19 cellular contexts compared by ENCODE assay signal in genomic region chr11:41392591-41392990, GRCh38.
DNase-seq lines count a peak whose midpoint lies in the region; ATAC-seq, FAIRE-seq and TF ChIP-seq lines count a peak whose summit lies in the region.
"Had no signal": no experiment of that assay in that cellular context is flagged by ENCODE, and none has a peak within 500 bp of the region (broad histone marks: within the 10 kb centered on the region; RNA-seq: fewer than 3 reads in every experiment).

No MANE protein-coding gene starts in this region.

- no peak overlapping the region for H3K18ac ChIP-seq in neuronal stem cell (ENCODE audit: low read length)

- no peaks in the 10 kb centered on the region for H3K79me1 ChIP-seq in neuronal stem cell (ENCODE audit: low read depth, low read length)

- no peak overlapping the region for H3K23ac ChIP-seq in neuronal stem cell (ENCODE audit: low read depth, low read length, poor library complexity)

- peak overlapping the region; percentile 18; the same call in 1 of the 2 replicates for H3K9ac ChIP-seq in HUES48 (ENCODE audit: low read depth, low read length)
- H3K9ac ChIP-seq in endodermal cell (ENCODE audit: extremely low read depth, low read length, poor library complexity, severe bottlenecking): no peak overlapping the region
- H3K9ac ChIP-seq in neuronal stem cell (ENCODE audit: low read depth, low read length, poor library complexity): no peak overlapping the region

- peak overlapping the region; percentile 25 for H2AFZ ChIP-seq in neuronal stem cell (ENCODE audit: low read length)

- H3K4me3 ChIP-seq in HUES48 (ENCODE audit: low read depth, low read length): 0 out of 2 replicates have a peak overlapping the region, but pooled peaks have one; percentile 18
- no peak overlapping the region for H3K4me3 ChIP-seq in endodermal cell (ENCODE audit: low read length)
- H3K4me3 ChIP-seq in neuronal stem cell (ENCODE audit: low read length in 2 of 2): no peak overlapping the region
- no peak overlapping the region for H3K4me3 ChIP-seq in vagina
- H3K4me3 ChIP-seq: A549, MG63, SJSA1 had no signal

- H3K9me3 ChIP-seq in HUES48 (ENCODE audit: control insufficient read depth, insufficient read depth, low read length): no peaks in the 10 kb centered on the region
- no peaks in the 10 kb centered on the region for H3K9me3 ChIP-seq in endodermal cell (ENCODE audit: control insufficient read depth, low read length)
- no peaks in the 10 kb centered on the region for H3K9me3 ChIP-seq in neuronal stem cell (replicated peaks in 1 of 2; ENCODE audit: control insufficient read depth in 2 of 2, insufficient read depth in 1 of 2, low read depth in 1 of 2, low read length in 2 of 2)
- no peaks in the 10 kb centered on the region for H3K9me3 ChIP-seq in vagina
- H3K9me3 ChIP-seq: A549, MG63, SJSA1 had no signal

- H3K27ac Mint-ChIP-seq in endodermal cell: peak overlapping the region; percentile 87

- H3K9me3 Mint-ChIP-seq in endodermal cell: no peaks in the 10 kb centered on the region

- H3K27me3 Mint-ChIP-seq in endodermal cell (ENCODE audit: insufficient read depth): no peaks in the 10 kb centered on the region

- H3K4me3 Mint-ChIP-seq in endodermal cell: no peak overlapping the region

- DNase-seq in endodermal cell (peak; percentile 64), iPS-NIHi11 (ENCODE audit: low spot score) (peak; percentile 14), neuronal stem cell (ENCODE audit: low spot score) (peak; percentile 45), HK-2 (ENCODE audit: unreplicated experiment) (no peak), vagina (ENCODE audit: extremely low spot score in 2 of 2) (no peak), H54 (ENCODE audit: insufficient read length, low spot score) (no peak)
- DNase-seq: DMS153, IMR-90, Karpas-422, MG63, NCI-H1105, NCI-H1694, NCI-H510A treated with DMSO at 0.1 percent for 48 hours had no signal

- no peak overlapping the region for H3K4ac ChIP-seq in neuronal stem cell (ENCODE audit: low read length)

- no peak overlapping the region for H2BK15ac ChIP-seq in neuronal stem cell (ENCODE audit: low read length)

- H2BK12ac ChIP-seq in neuronal stem cell (ENCODE audit: low read length): no peak overlapping the region

- no peak overlapping the region for H3K14ac ChIP-seq in neuronal stem cell (ENCODE audit: low read length)

- no peaks in the 10 kb centered on the region for H3K36me3 ChIP-seq in HUES48 (ENCODE audit: control insufficient read depth, insufficient read depth, low read length)
- no peaks in the 10 kb centered on the region for H3K36me3 ChIP-seq in endodermal cell (ENCODE audit: control insufficient read depth, insufficient read depth, low read length)
- no peaks in the 10 kb centered on the region for H3K36me3 ChIP-seq in neuronal stem cell (replicated peaks in 1 of 2; ENCODE audit: control insufficient read depth in 2 of 2, insufficient read depth in 2 of 2, low read length in 2 of 2)
- H3K36me3 ChIP-seq in vagina: no peaks in the 10 kb centered on the region
- H3K36me3 ChIP-seq: MG63, SJSA1 had no signal

- H4K91ac ChIP-seq in neuronal stem cell (ENCODE audit: low read depth, low read length, poor library complexity): no peak overlapping the region

- H2AK5ac ChIP-seq in neuronal stem cell (ENCODE audit: low read depth, low read length): no peak overlapping the region

- TF ChIP-seq CTCF in endodermal cell (conservative IDR thresholded peaks at IDR 0.05) (no peak), vagina (IDR thresholded peaks at IDR 0.05) (no peak)

- no peaks in the 10 kb centered on the region for H3K36me3 Mint-ChIP-seq in endodermal cell (ENCODE audit: low read depth)

- H3K4me1 Mint-ChIP-seq in endodermal cell: peaks cover 55% of the 10 kb centered on the region

- H3K27ac ChIP-seq in HUES48 (ENCODE audit: low read depth, low read length) (peak overlapping the region; percentile 92), endodermal cell (ENCODE audit: low read depth, low read length) (peak overlapping the region; percentile 1), neuronal stem cell (replicated peaks; ENCODE audit: low read length) (peak overlapping the region; percentile 60), vagina (no peak overlapping the region)
- H3K27ac ChIP-seq: A549, C4-2B, SJSA1 had no signal

- no peak overlapping the region for H2BK5ac ChIP-seq in neuronal stem cell (ENCODE audit: low read length)

- H3K4me2 ChIP-seq in neuronal stem cell (ENCODE audit: insufficient read depth, low read length, poor library complexity, severe bottlenecking): no peak overlapping the region
- H3K4me2 ChIP-seq: A549 had no signal

- intact Hi-C loops in vagina (cut with DNase I): no loop called here

- no peak for TF ChIP-seq POLR2A in vagina (IDR thresholded peaks at IDR 0.05)
- TF ChIP-seq POLR2A in H54 (IDR thresholded peaks at IDR 0.05; ENCODE audit: low read depth, low read length): no peak

- no peak overlapping the region for H4K8ac ChIP-seq in neuronal stem cell (ENCODE audit: low read depth, low read length)

- H3K4me1 ChIP-seq in HUES48 (ENCODE audit: control insufficient read depth, insufficient read depth, low read length) (peaks cover 73% of the 10 kb centered on the region), endodermal cell (ENCODE audit: control insufficient read depth, insufficient read depth, low read length) (peaks cover 15% of the 10 kb centered on the region), neuronal stem cell (ENCODE audit: control insufficient read depth in 2 of 2, insufficient read depth in 1 of 2, low read depth in 1 of 2, low read length in 2 of 2) (peaks cover 14 to 40% of the 10 kb centered on the region in 2 donors), vagina (no peaks in the 10 kb centered on the region)
- H3K4me1 ChIP-seq: A549, SJSA1 had no signal

- H2BK120ac ChIP-seq in neuronal stem cell (ENCODE audit: low read depth, low read length): no peak overlapping the region

- H3K27me3 ChIP-seq in HUES48 (ENCODE audit: control insufficient read depth, insufficient read depth, low read length) (no peaks in the 10 kb centered on the region), endodermal cell (ENCODE audit: control insufficient read depth, insufficient read depth, low read length, poor library complexity, severe bottlenecking) (no peaks in the 10 kb centered on the region), neuronal stem cell (ENCODE audit: control insufficient read depth in 3 of 3, insufficient read depth in 3 of 3, low read depth in 1 of 3, low read length in 3 of 3) (no peaks in the 10 kb centered on the region), vagina (no peaks in the 10 kb centered on the region)
- H3K27me3 ChIP-seq: MG63 had no signal

- ATAC-seq in HG03045 (IDR thresholded peaks at IDR 0.05; ENCODE audit: unreplicated experiment): no peak
- ATAC-seq: A549, HCT116 had no signal

- FAIRE-seq in H54 (lab: Jason Lieb, UNC): no peak
- FAIRE-seq: A549 had no signal

Comparison
In these comparisons a context has a peak if more than half of its experiments do, and no peak if none do; other contexts are left out.
1. DNase-seq: peak in endodermal cell (single experiment), iPS-NIHi11 (single experiment) and neuronal stem cell (single experiment); none in HK-2 (single experiment), vagina (0 of 2) and H54 (single experiment).